Comparison of ENCODE assay signal across 22 cellular contexts in genomic region chr11:42974510-42974909, GRCh38.
DNase-seq lines count a peak whose midpoint lies in the region; TF ChIP-seq lines count a peak whose summit lies in the region.
"Had no signal": no experiment of that assay in that cellular context is flagged by ENCODE, and none has a peak within 500 bp of the region (broad histone marks: within the 10 kb centered on the region; RNA-seq: fewer than 3 reads in every experiment).

No MANE protein-coding gene starts in this region.

- H3K27ac ChIP-seq in trophoblast cell (ENCODE audit: low read depth, low read length): no peak overlapping the region
- H3K27ac ChIP-seq: A549, heart right ventricle, parathyroid adenoma, suprapubic skin, uterus had no signal

- H3K27me3 ChIP-seq in trophoblast cell (ENCODE audit: insufficient read depth, low read length): no peaks in the 10 kb centered on the region
- H3K27me3 ChIP-seq: heart right ventricle, suprapubic skin, uterus had no signal

- no peak overlapping the region for H4K12ac ChIP-seq in trophoblast cell (ENCODE audit: low read depth, low read length)

- H3K79me1 ChIP-seq in trophoblast cell (ENCODE audit: low read length): no peaks in the 10 kb centered on the region

- no peak overlapping the region for H4K8ac ChIP-seq in trophoblast cell (ENCODE audit: low read depth, low read length)

- H3K4me3 Mint-ChIP-seq in type B pancreatic cell: no peak overlapping the region
- H3K4me3 Mint-ChIP-seq: activated T-cell treated with anti-CD3 and anti-CD28 coated beads, Interleukin-2, amount 50 U/mL, for 24 hours; natural killer cell; stimulated activated naive B cell treated with anti-CD40 and anti-IgM and Interleukin-4, amounts not matched to agents 10 μg/mL and 1 μg/mL and 100 μg/mL, for 72 hours; T-cell had no signal

- no peaks in the 10 kb centered on the region for H3K9me3 Mint-ChIP-seq in type B pancreatic cell

- H4K91ac ChIP-seq in trophoblast cell (ENCODE audit: low read depth, low read length): no peak overlapping the region

- H2BK12ac ChIP-seq in trophoblast cell (ENCODE audit: low read length): no peak overlapping the region

- DNase-seq in NCI-H82 (lab: John Stamatoyannopoulos, UW) (peak; percentile 2), NCI-H82 treated with DMSO at 0.1 percent for 48 hours (lab: John Stamatoyannopoulos, UW; ENCODE audit: unreplicated experiment) (no peak), NCI-H69 (lab: John Stamatoyannopoulos, UW) (peak; percentile 45), globus pallidus (ENCODE audit: low spot score) (peak; percentile 12), type B pancreatic cell (ENCODE audit: extremely low spot score, unreplicated experiment) (no peak), trophoblast cell (no peak), KG1 (lab: John Stamatoyannopoulos, UW) (no peak)
- DNase-seq in effector CD4-positive, alpha-beta T cell: no peak
- DNase-seq: activated T-cell treated with anti-CD3 and anti-CD28 coated beads, Interleukin-2, amount 50 U/mL, for 24 hours; EL; heart right ventricle; natural killer cell; NCI-H1092 treated with DMSO at 0.1 percent for 48 hours; NCI-H345; right cardiac atrium; stimulated activated CD4-positive, alpha-beta T cell treated with anti-CD3 and anti-CD28 coated beads, Interleukin-4, amount 100 ng/mL, for 24 hours; stimulated activated naive B cell treated with anti-CD40 and anti-IgM and Interleukin-4, amounts not matched to agents 10 μg/mL and 1 μg/mL and 100 μg/mL, for 72 hours; T-cell; uterus had no signal

- H2AFZ ChIP-seq in trophoblast cell (ENCODE audit: insufficient read depth, low read length, poor library complexity): no peak overlapping the region
- H2AFZ ChIP-seq: parathyroid adenoma had no signal

- no peak overlapping the region for H3K14ac ChIP-seq in trophoblast cell (ENCODE audit: low read length)

- no peaks in the 10 kb centered on the region for H3K36me3 Mint-ChIP-seq in type B pancreatic cell
- H3K36me3 Mint-ChIP-seq: natural killer cell; stimulated activated naive B cell treated with anti-CD40 and anti-IgM and Interleukin-4, amounts not matched to agents 10 μg/mL and 1 μg/mL and 100 μg/mL, for 72 hours; T-cell had no signal

- H3K23ac ChIP-seq in trophoblast cell (ENCODE audit: low read length): no peak overlapping the region

- no peak overlapping the region for H3K18ac ChIP-seq in trophoblast cell (ENCODE audit: low read length)

- no peak overlapping the region for H2BK5ac ChIP-seq in trophoblast cell (ENCODE audit: low read depth, low read length, poor library complexity)

- H2BK120ac ChIP-seq in trophoblast cell (ENCODE audit: insufficient read depth, low read length, poor library complexity): no peak overlapping the region

- H2AK5ac ChIP-seq in trophoblast cell (ENCODE audit: low read length): no peak overlapping the region

- H3K9me3 ChIP-seq in trophoblast cell (ENCODE audit: insufficient read depth, low read depth, low read length): no peaks in the 10 kb centered on the region
- H3K9me3 ChIP-seq: A549, heart right ventricle, suprapubic skin, uterus had no signal

- H3K4ac ChIP-seq in trophoblast cell (ENCODE audit: low read depth, low read length): no peak overlapping the region

- H3K4me3 ChIP-seq in trophoblast cell (ENCODE audit: low read depth, low read length): no peak overlapping the region
- H3K4me3 ChIP-seq: A549, heart right ventricle, suprapubic skin, uterus had no signal

- H3K4me2 ChIP-seq in trophoblast cell (ENCODE audit: low read length): no peak overlapping the region
- H3K4me2 ChIP-seq: A549 had no signal

- H3K4me1 ChIP-seq in trophoblast cell (ENCODE audit: control insufficient read depth in 1 of 2, insufficient read depth in 2 of 2, low read length in 2 of 2): peaks cover 0 to 10% of the 10 kb centered on the region in 2 experiments
- H3K4me1 ChIP-seq: A549, parathyroid adenoma, suprapubic skin, uterus had no signal

- no peaks in the 10 kb centered on the region for H3K4me1 Mint-ChIP-seq in type B pancreatic cell (ENCODE audit: unreplicated experiment)
- H3K4me1 Mint-ChIP-seq: natural killer cell; stimulated activated naive B cell treated with anti-CD40 and anti-IgM and Interleukin-4, amounts not matched to agents 10 μg/mL and 1 μg/mL and 100 μg/mL, for 72 hours; T-cell had no signal

- TF ChIP-seq CTCF in type B pancreatic cell (conservative IDR thresholded peaks at IDR 0.05): peak; percentile 34

- H3K27me3 Mint-ChIP-seq in type B pancreatic cell: no peaks in the 10 kb centered on the region
- H3K27me3 Mint-ChIP-seq: activated T-cell treated with anti-CD3 and anti-CD28 coated beads, Interleukin-2, amount 50 U/mL, for 24 hours; stimulated activated naive B cell treated with anti-CD40 and anti-IgM and Interleukin-4, amounts not matched to agents 10 μg/mL and 1 μg/mL and 100 μg/mL, for 72 hours; T-cell had no signal

- H3K36me3 ChIP-seq in trophoblast cell (ENCODE audit: control insufficient read depth in 1 of 2, insufficient read depth in 2 of 2, low read length in 2 of 2): no peaks in the 10 kb centered on the region
- H3K36me3 ChIP-seq: heart right ventricle, suprapubic skin, uterus had no signal

- WGBS in trophoblast cell (ENCODE audit: extremely low coverage, insufficient coverage, insufficient read length): no CpG with 5 or more reads among the region's 4 CpGs

- no peak overlapping the region for H3K27ac Mint-ChIP-seq in type B pancreatic cell
- H3K27ac Mint-ChIP-seq: activated T-cell treated with anti-CD3 and anti-CD28 coated beads, Interleukin-2, amount 50 U/mL, for 24 hours; natural killer cell; stimulated activated naive B cell treated with anti-CD40 and anti-IgM and Interleukin-4, amounts not matched to agents 10 μg/mL and 1 μg/mL and 100 μg/mL, for 72 hours; T-cell had no signal

- H3K9ac ChIP-seq in trophoblast cell (ENCODE audit: low read length): no peak overlapping the region
- H3K9ac ChIP-seq: parathyroid adenoma had no signal

- no peaks in the 10 kb centered on the region for H3K79me2 ChIP-seq in trophoblast cell (ENCODE audit: control insufficient read depth, insufficient read depth, low read length, poor library complexity)
- H3K79me2 ChIP-seq: parathyroid adenoma had no signal

Comparison
In these comparisons a context has a peak if more than half of its experiments do, and no peak if none do; other contexts are left out.
1. DNase-seq: peak in NCI-H82 (single experiment), NCI-H69 (single experiment) and globus pallidus (single experiment); none in NCI-H82 treated with DMSO at 0.1 percent for 48 hours (single experiment), type B pancreatic cell (single experiment), trophoblast cell (0 of 2), KG1 (single experiment) and effector CD4-positive, alpha-beta T cell (single experiment).